33 cellular contexts compared by ENCODE assay signal in the genomic region with DNA sequence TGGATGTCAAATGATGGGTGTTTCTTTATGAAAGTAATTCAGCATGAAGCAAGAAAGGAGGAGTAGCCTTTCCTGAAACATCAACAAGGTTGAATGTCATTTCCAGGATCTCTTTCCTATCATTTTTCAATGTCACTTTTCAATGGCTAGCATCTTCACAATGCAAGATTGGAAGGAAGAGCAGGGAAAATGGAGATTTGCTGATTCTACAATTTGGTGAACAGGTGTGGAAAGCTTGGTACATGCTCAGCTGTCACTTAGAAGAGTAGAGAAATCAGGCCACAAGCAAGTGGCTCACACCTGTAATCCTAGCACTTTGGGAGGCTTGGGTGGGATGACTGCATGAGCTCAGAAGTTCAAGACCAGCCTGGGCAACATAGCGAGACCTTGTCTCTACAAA.
"Had no signal": no experiment of that assay in that cellular context is flagged by ENCODE, and none has a peak within 500 bp of the region (broad histone marks: within the 10 kb centered on the region; RNA-seq: fewer than 3 reads in every experiment).

No MANE protein-coding gene starts in this region.

- DNase-seq: activated effector memory CD4-positive, alpha-beta T cell treated with anti-CD3 and anti-CD28 coated beads, Interleukin-2, amount 50 U/mL, for 16 hours; activated effector memory CD4-positive, alpha-beta T cell treated with Interleukin-2 at 50 U/mL for 16 hours; activated gamma-delta T cell; activated gamma-delta T cell treated with Interleukin-2 at 50 U/mL for 16 hours; activated naive CD4-positive, alpha-beta T cell; activated naive CD4-positive, alpha-beta T cell treated with anti-CD3 and anti-CD28 coated beads for 36 hours; activated naive CD4-positive, alpha-beta T cell treated with anti-CD3 and anti-CD28 coated beads, Interleukin-2, amount 10 ng/mL, durations not matched to agents 7 days and 5 days; activated naive CD4-positive, alpha-beta T cell treated with anti-CD3 and anti-CD28 coated beads, Interleukin-2, amount 50 U/mL, for 16 hours; activated naive CD4-positive, alpha-beta T cell treated with Interleukin-2 at 50 U/mL for 16 hours; activated naive CD8-positive, alpha-beta T cell treated with anti-CD3 and anti-CD28 coated beads for 36 hours; activated naive CD8-positive, alpha-beta T cell treated with anti-CD3 and anti-CD28 coated beads, Interleukin-2, amount 10 ng/mL, durations not matched to agents 7 days and 5 days; activated naive CD8-positive, alpha-beta T cell treated with anti-CD3 and anti-CD28 coated beads, Interleukin-2, amount 50 U/mL, for 24 hours; activated T-cell treated with anti-CD3 and anti-CD28 coated beads, Interleukin-2, amount 50 U/mL, for 24 hours; activated T-cell treated with anti-CD3 and anti-CD28 coated beads, Interleukin-2, amount 50 U/mL, for 4 hours; activated T-cell treated with anti-CD3 and anti-CD28 coated beads, Interleukin-2, amount 50 U/mL, for 48 hours; activated T-cell treated with anti-CD3 and anti-CD28 coated beads, Interleukin-2, amount 50 U/mL, for 72 hours; adrenal gland; amniotic stem cell; amygdala; anterior cingulate cortex; aorta; body of pancreas; brain microvascular endothelial cell; caudate nucleus; central memory CD4-positive, alpha-beta T cell; cerebellar nuclear complex had no signal

- FAIRE-seq: astrocyte, bronchial epithelial cell had no signal

- H3K27ac ChIP-seq: adrenal gland, ascending aorta, body of pancreas, brain microvascular endothelial cell, breast epithelium, cardiac muscle cell had no signal

- H3K4me1 ChIP-seq: adrenal gland, ascending aorta, body of pancreas, breast epithelium had no signal

- H3K9me3 ChIP-seq: adrenal gland, ascending aorta, body of pancreas, breast epithelium had no signal

- ATAC-seq: activated naive CD4-positive, alpha-beta T cell treated with anti-CD3 and anti-CD28 coated beads, Interleukin-2, amount 50 U/mL, for 72 hours; activated naive CD8-positive, alpha-beta T cell treated with anti-CD3 and anti-CD28 coated beads, Interleukin-2, amount 50 U/mL, for 24 hours; activated T-cell treated with anti-CD3 and anti-CD28 coated beads, Interleukin-2, amount 50 U/mL, for 4 hours; activated T-cell treated with anti-CD3 and anti-CD28 coated beads, Interleukin-2, amount 50 U/mL, for 72 hours; activated T-helper 17 cell treated with anti-CD3 and anti-CD28 coated beads, Interleukin-2, amount 50 U/mL, for 72 hours; body of pancreas had no signal

- H3K4me3 ChIP-seq: adrenal gland, ascending aorta, body of pancreas, breast epithelium, cardiac muscle cell had no signal

- H3K36me3 ChIP-seq: adrenal gland, ascending aorta, brain microvascular endothelial cell, breast epithelium, cardiac muscle cell had no signal

- H3K27me3 ChIP-seq: adrenal gland, ascending aorta, body of pancreas, brain microvascular endothelial cell, breast epithelium, cardiac muscle cell had no signal
